In genomic region chr3:98826126-98826525, GRCh38 we compare ENCODE assay signal across 20 cellular contexts.
"Had no signal": no experiment of that assay in that cellular context is flagged by ENCODE, and none has a peak within 500 bp of the region (broad histone marks: within the 10 kb centered on the region; RNA-seq: fewer than 3 reads in every experiment).

No MANE protein-coding gene starts in this region.

- H3K27me3 Mint-ChIP-seq: T-cell had no signal

- H3K36me3 ChIP-seq: uterus had no signal

- H3K27me3 ChIP-seq: esophagus muscularis mucosa, tibial artery, uterus had no signal

- H3K4me1 Mint-ChIP-seq: activated CD4-positive, alpha-beta memory T cell treated with anti-CD3 and anti-CD28 coated beads, Interleukin-2, amount 10 ng/mL, durations not matched to agents 7 days and 5 days; T-cell had no signal

- DNase-seq: activated CD4-positive, alpha-beta memory T cell treated with anti-CD3 and anti-CD28 coated beads, Interleukin-2, amount 10 ng/mL, durations not matched to agents 7 days and 5 days; activated CD4-positive, alpha-beta T cell treated with anti-CD3 and anti-CD28 coated beads for 48 hours; activated CD4-positive, CD25-positive, alpha-beta regulatory T cell; activated naive CD4-positive, alpha-beta T cell treated with Interleukin-2 at 50 U/mL for 16 hours; activated T-cell treated with anti-CD3 and anti-CD28 coated beads, Interleukin-2, amount 50 U/mL, for 1 hour; anterior cingulate cortex; cerebellar nuclear complex; cortex of kidney; left colon; lower lobe of right lung; nucleus accumbens; stimulated activated naive CD4-positive, alpha-beta T cell; T-cell; tibial artery; uterus had no signal

- H3K9me3 Mint-ChIP-seq: activated CD4-positive, alpha-beta memory T cell treated with anti-CD3 and anti-CD28 coated beads, Interleukin-2, amount 10 ng/mL, durations not matched to agents 7 days and 5 days; natural killer cell treated with Interleukin-12 subunit alpha and Interleukin-12 subunit beta and Interleukin-15 and Interleukin-18, amount 100 ng/mL, for 72 hours had no signal

- H3K36me3 Mint-ChIP-seq: natural killer cell treated with Interleukin-12 subunit alpha and Interleukin-12 subunit beta and Interleukin-15 and Interleukin-18, amount 100 ng/mL, for 72 hours; T-cell had no signal

- H3K4me3 Mint-ChIP-seq: activated CD4-positive, alpha-beta memory T cell treated with anti-CD3 and anti-CD28 coated beads, Interleukin-2, amount 10 ng/mL, durations not matched to agents 7 days and 5 days; brain; mesothelial cell of epicardium; natural killer cell treated with Interleukin-12 subunit alpha and Interleukin-12 subunit beta and Interleukin-15 and Interleukin-18, amount 100 ng/mL, for 72 hours; T-cell had no signal

- H3K27ac ChIP-seq: esophagus muscularis mucosa, lower lobe of right lung, tibial artery, uterus had no signal

- H3K27ac Mint-ChIP-seq: activated CD4-positive, alpha-beta memory T cell treated with anti-CD3 and anti-CD28 coated beads, Interleukin-2, amount 10 ng/mL, durations not matched to agents 7 days and 5 days; activated T-helper 2 cell treated with anti-CD3 and anti-CD28 coated beads, Interferon-gamma antibody, Interleukin-2, Interleukin-4, amounts not matched to agents 10 μg/mL and 5 μg/mL and 100 μg/mL, durations not matched to agents 14 hours and 24 hours and 36 hours; brain; mesothelial cell of epicardium; natural killer cell treated with Interleukin-12 subunit alpha and Interleukin-12 subunit beta and Interleukin-15 and Interleukin-18, amount 100 ng/mL, for 72 hours; T-cell had no signal

- H3K4me1 ChIP-seq: lower lobe of right lung, uterus had no signal

- H3K4me3 ChIP-seq: esophagus muscularis mucosa, lower lobe of right lung, tibial artery, uterus had no signal

- H3K9me3 ChIP-seq: esophagus muscularis mucosa, lower lobe of right lung, tibial artery, uterus had no signal
